Comparison of ENCODE assay signal across 19 cellular contexts in the genomic region with DNA sequence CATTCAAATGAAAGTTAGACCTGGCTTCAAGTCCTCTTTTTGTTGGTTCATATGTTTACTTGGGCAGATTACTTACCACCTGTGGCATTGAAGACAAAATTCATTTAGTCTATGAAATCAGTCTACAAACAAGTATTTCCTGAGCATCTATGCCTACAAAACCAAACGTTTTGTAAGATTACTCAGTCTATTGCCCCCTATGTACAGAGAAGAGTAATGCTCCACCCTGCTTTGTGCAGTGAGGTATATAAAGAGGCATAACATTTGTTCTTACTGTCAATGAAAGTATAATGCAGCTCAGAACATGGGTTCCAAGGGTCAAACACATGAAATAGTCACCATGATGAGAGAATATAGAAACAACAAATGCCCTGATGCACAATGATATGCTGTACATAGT.
"Had no signal": no experiment of that assay in that cellular context is flagged by ENCODE, and none has a peak within 500 bp of the region (broad histone marks: within the 10 kb centered on the region; RNA-seq: fewer than 3 reads in every experiment).

No MANE protein-coding gene starts in this region.

- H3K27me3 ChIP-seq: testis had no signal

- DNase-seq: activated CD4-positive, alpha-beta T cell treated with anti-CD3 and anti-CD28 coated beads for 1 hour; activated CD4-positive, alpha-beta T cell treated with anti-CD3 and anti-CD28 coated beads, Interleukin-2, amount 50 U/mL, for 48 hours; activated CD8-positive, alpha-beta memory T cell treated with anti-CD3 and anti-CD28 coated beads, Interleukin-2, amount 10 ng/mL, durations not matched to agents 7 days and 5 days; activated gamma-delta T cell; activated T-cell treated with anti-CD3 and anti-CD28 coated beads, Interleukin-2, amount 50 U/mL, for 4 hours; amygdala; effector memory CD8-positive, alpha-beta T cell; hippocampal formation; lower lobe of right lung; naive thymus-derived CD8-positive, alpha-beta T cell; nucleus accumbens; stimulated activated CD4-positive, alpha-beta T cell treated with anti-CD3 and anti-CD28 coated beads, Interleukin-2, amount 100 ng/mL, for 48 hours; testis had no signal

- H3K27ac ChIP-seq: lower lobe of right lung, prostate gland, testis had no signal

- H3K27ac Mint-ChIP-seq: activated CD8-positive, alpha-beta memory T cell treated with anti-CD3 and anti-CD28 coated beads, Interleukin-2, amount 10 ng/mL, durations not matched to agents 7 days and 5 days; activated naive CD8-positive, alpha-beta T cell; brain; dendritic cell treated with granulocyte-macrophage colony-stimulating factor and Interleukin-4, amounts not matched to agents 40 ng/mL and 50 ng/mL, for 4 days; effector memory CD8-positive, alpha-beta T cell; naive thymus-derived CD8-positive, alpha-beta T cell; stimulated activated naive CD8-positive, alpha-beta T cell treated with anti-CD3 and anti-CD28 coated beads, Interleukin-15, Interleukin-2, amounts not matched to agents 100 ng/mL and 50 ng/mL, for 24 hours; T-helper 2 cell treated with Interferon-gamma antibody and Interleukin-4, amounts not matched to agents 5 μg/mL and 100 μg/mL, for 36 hours had no signal

- H3K27me3 Mint-ChIP-seq: activated CD8-positive, alpha-beta memory T cell treated with anti-CD3 and anti-CD28 coated beads, Interleukin-2, amount 10 ng/mL, durations not matched to agents 7 days and 5 days; brain; dendritic cell treated with granulocyte-macrophage colony-stimulating factor and Interleukin-4, amounts not matched to agents 40 ng/mL and 50 ng/mL, for 4 days had no signal

- H3K4me1 ChIP-seq: lower lobe of right lung, prostate gland, testis had no signal

- H3K9me3 Mint-ChIP-seq: activated T-cell treated with anti-CD3 and anti-CD28 coated beads, Interleukin-2, amount 50 U/mL, for 4 hours; brain; dendritic cell treated with granulocyte-macrophage colony-stimulating factor and Interleukin-4, amounts not matched to agents 40 ng/mL and 50 ng/mL, for 4 days; effector memory CD8-positive, alpha-beta T cell; naive thymus-derived CD8-positive, alpha-beta T cell; stimulated activated naive CD8-positive, alpha-beta T cell treated with anti-CD3 and anti-CD28 coated beads, Interleukin-15, Interleukin-2, amounts not matched to agents 100 ng/mL and 50 ng/mL, for 24 hours; T-helper 2 cell treated with Interferon-gamma antibody and Interleukin-4, amounts not matched to agents 5 μg/mL and 100 μg/mL, for 36 hours had no signal

- H3K4me3 Mint-ChIP-seq: activated CD8-positive, alpha-beta memory T cell treated with anti-CD3 and anti-CD28 coated beads, Interleukin-2, amount 10 ng/mL, durations not matched to agents 7 days and 5 days; activated naive CD8-positive, alpha-beta T cell; activated T-cell treated with anti-CD3 and anti-CD28 coated beads, Interleukin-2, amount 50 U/mL, for 4 hours; brain; dendritic cell treated with granulocyte-macrophage colony-stimulating factor and Interleukin-4, amounts not matched to agents 40 ng/mL and 50 ng/mL, for 4 days; effector memory CD8-positive, alpha-beta T cell; naive thymus-derived CD8-positive, alpha-beta T cell; stimulated activated naive CD8-positive, alpha-beta T cell treated with anti-CD3 and anti-CD28 coated beads, Interleukin-15, Interleukin-2, amounts not matched to agents 100 ng/mL and 50 ng/mL, for 24 hours; T-helper 2 cell treated with Interferon-gamma antibody and Interleukin-4, amounts not matched to agents 5 μg/mL and 100 μg/mL, for 36 hours had no signal

- H3K36me3 ChIP-seq: lower lobe of right lung, prostate gland had no signal

- H3K4me1 Mint-ChIP-seq: activated CD8-positive, alpha-beta memory T cell treated with anti-CD3 and anti-CD28 coated beads, Interleukin-2, amount 10 ng/mL, durations not matched to agents 7 days and 5 days; brain; naive thymus-derived CD8-positive, alpha-beta T cell had no signal

- H3K4me3 ChIP-seq: lower lobe of right lung, prostate gland, testis had no signal

- ATAC-seq: activated CD8-positive, alpha-beta memory T cell treated with anti-CD3 and anti-CD28 coated beads, Interleukin-2, amount 10 ng/mL, durations not matched to agents 7 days and 5 days; activated T-cell treated with anti-CD3 and anti-CD28 coated beads, Interleukin-2, amount 50 U/mL, for 4 hours; effector memory CD8-positive, alpha-beta T cell; lower lobe of right lung; naive thymus-derived CD8-positive, alpha-beta T cell had no signal
